Comparison of ENCODE assay signal across 8 cellular contexts in the genomic region with DNA sequence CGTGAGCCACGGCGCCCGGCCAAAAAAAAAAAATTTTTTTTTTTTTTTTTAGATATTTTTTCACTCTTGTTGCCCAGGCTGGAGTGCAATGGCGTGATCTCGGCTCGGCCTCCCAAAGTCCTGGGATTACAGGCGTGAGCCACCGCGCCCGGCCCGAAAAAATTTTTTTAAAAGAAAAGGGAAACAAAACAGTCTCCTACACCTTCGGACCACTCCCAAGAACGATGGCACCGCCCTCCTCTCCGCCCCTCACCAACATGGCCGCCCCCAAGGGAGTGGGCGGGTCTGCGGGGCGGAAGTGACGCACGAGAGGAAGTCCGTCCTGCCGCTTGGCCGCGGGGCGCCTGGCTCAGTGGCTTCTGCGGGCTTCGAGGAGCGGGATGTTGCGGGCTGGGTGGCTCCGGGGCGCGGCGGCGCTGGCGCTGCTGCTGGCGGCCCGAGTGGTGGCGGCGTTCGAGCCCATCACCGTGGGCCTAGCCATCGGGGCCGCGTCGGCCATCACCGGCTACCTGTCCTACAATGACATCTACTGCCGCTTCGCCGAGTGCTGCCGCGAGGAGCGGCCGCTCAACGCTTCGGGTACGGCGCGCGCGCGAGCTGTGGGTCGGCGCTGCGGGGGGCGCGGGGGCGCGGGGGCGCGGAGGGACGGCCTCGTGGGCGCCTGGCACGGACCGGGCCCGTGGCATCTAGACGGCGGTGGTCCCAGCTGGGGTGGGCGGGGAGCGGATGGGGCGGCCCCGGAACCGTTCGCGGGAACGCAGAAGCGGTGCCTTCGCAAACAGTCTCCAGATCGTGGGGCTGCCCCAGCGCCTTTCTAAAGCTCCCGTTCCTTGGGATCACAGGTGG. TPM values are rescaled to one million over a fixed set of nuclear protein-coding genes. Genes with fewer than 3 reads are reported as not detected.
DNase-seq lines count a peak whose midpoint lies in the region; ATAC-seq and TF ChIP-seq lines count a peak whose summit lies in the region.

A gene with protein sequence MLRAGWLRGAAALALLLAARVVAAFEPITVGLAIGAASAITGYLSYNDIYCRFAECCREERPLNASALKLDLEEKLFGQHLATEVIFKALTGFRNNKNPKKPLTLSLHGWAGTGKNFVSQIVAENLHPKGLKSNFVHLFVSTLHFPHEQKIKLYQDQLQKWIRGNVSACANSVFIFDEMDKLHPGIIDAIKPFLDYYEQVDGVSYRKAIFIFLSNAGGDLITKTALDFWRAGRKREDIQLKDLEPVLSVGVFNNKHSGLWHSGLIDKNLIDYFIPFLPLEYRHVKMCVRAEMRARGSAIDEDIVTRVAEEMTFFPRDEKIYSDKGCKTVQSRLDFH (plus strand): TSS at position 352 of the 846 bp plus-strand sequence. CDS start 29 bp downstream, at position 381.

- peak within 1 kb of the TSS; percentile 82 for H3K27ac Mint-ChIP-seq in activated naive CD8-positive, alpha-beta T cell treated with anti-CD3 and anti-CD28 coated beads, Interleukin-2, amount 50 U/mL, for 24 hours

- TF ChIP-seq CTCF in GM12865 (IDR thresholded peaks at IDR 0.05; ENCODE audit: insufficient read depth, low read depth, low read length, missing control alignments) (no peak), cardiac muscle cell (IDR thresholded peaks at IDR 0.05; ENCODE audit: low read depth, low read length) (no peak), parathyroid adenoma (IDR thresholded peaks at IDR 0.05) (no peak), tibial artery (IDR thresholded peaks at IDR 0.05) (peak in 1 of 2 experiments; percentile 19)

- no peak within 1 kb of the TSS for H3K9ac ChIP-seq in parathyroid adenoma

- no peaks in the 10 kb centered on the region for H3K79me2 ChIP-seq in parathyroid adenoma

- ATAC-seq in HG02763 (IDR thresholded peaks at IDR 0.05; ENCODE audit: unreplicated experiment), result peak; percentile 84
- peak; percentile 92 for ATAC-seq in activated naive CD8-positive, alpha-beta T cell treated with anti-CD3 and anti-CD28 coated beads, Interleukin-2, amount 50 U/mL, for 24 hours

- H2AFZ ChIP-seq in parathyroid adenoma, result peak within 1 kb of the TSS; percentile 85

- DNase-seq in GM12865 (ENCODE audit: low read depth), result peak; percentile 95
- DNase-seq in NCI-H1417 treated with DMSO at 0.1 percent for 48 hours (lab: John Stamatoyannopoulos, UW), result peak; percentile 74
- peak; percentile 86 for DNase-seq in SW480 (ENCODE audit: low spot score)
- DNase-seq in activated naive CD8-positive, alpha-beta T cell treated with anti-CD3 and anti-CD28 coated beads, Interleukin-2, amount 50 U/mL, for 24 hours, result peak; percentile 96
- peak; percentile 94 to 97 for DNase-seq in cardiac muscle cell (ENCODE audit: low read depth in 1 of 2, low spot score in 1 of 2)
- peak; percentile 94 to 97 for DNase-seq in tibial artery

- H3K9me3 ChIP-seq in cardiac muscle cell (ENCODE audit: low read depth) (no peaks in the 10 kb centered on the region), parathyroid adenoma (ENCODE audit: control insufficient read depth, low read length) (no peaks in the 10 kb centered on the region), tibial artery (no peaks in the 10 kb centered on the region)

- intact Hi-C loops in tibial artery (cut with DNase I; ENCODE audit: low total_unique reads), result no loop called here

- peaks cover 21% of the 10 kb centered on the region for H3K36me3 Mint-ChIP-seq in activated naive CD8-positive, alpha-beta T cell treated with anti-CD3 and anti-CD28 coated beads, Interleukin-2, amount 50 U/mL, for 24 hours (ENCODE audit: low read depth)

- H3K27me3 ChIP-seq in cardiac muscle cell (no peaks in the 10 kb centered on the region), parathyroid adenoma (ENCODE audit: control insufficient read depth, insufficient read depth, low read length) (no peaks in the 10 kb centered on the region), tibial artery (no peaks in the 10 kb centered on the region)

- peak within 1 kb of the TSS; percentile 64 for H3K4me2 ChIP-seq in parathyroid adenoma (ENCODE audit: low read length)

- no peaks in the 10 kb centered on the region for H3K9me3 Mint-ChIP-seq in activated naive CD8-positive, alpha-beta T cell treated with anti-CD3 and anti-CD28 coated beads, Interleukin-2, amount 50 U/mL, for 24 hours

- H3K27ac ChIP-seq in cardiac muscle cell, result peak within 1 kb of the TSS; percentile 11
- peak within 1 kb of the TSS; percentile 51 for H3K27ac ChIP-seq in parathyroid adenoma
- peak within 1 kb of the TSS; percentile 74 to 81 for H3K27ac ChIP-seq in tibial artery

- H3K4me3 ChIP-seq in GM12865 (ENCODE audit: low read depth, low read length) (peak within 1 kb of the TSS; percentile 91), cardiac muscle cell (peak within 1 kb of the TSS; percentile 89), parathyroid adenoma (ENCODE audit: low read depth, low read length) (peak within 1 kb of the TSS; percentile 79), tibial artery (peak within 1 kb of the TSS; percentile 68 to 87)

- H3K36me3 ChIP-seq in cardiac muscle cell, result no peaks in the 10 kb centered on the region
- H3K36me3 ChIP-seq in parathyroid adenoma (ENCODE audit: control insufficient read depth, insufficient read depth, low read length), result no peaks in the 10 kb centered on the region
- H3K36me3 ChIP-seq in tibial artery, result peaks cover 5 to 29% (median 14%) of the 10 kb centered on the region in 3 donors

- H3K4me1 ChIP-seq in cardiac muscle cell (ENCODE audit: low read depth) (no peaks in the 10 kb centered on the region), parathyroid adenoma (peaks cover 4% of the 10 kb centered on the region), tibial artery (peaks cover 0 to 15% (median 10%) of the 10 kb centered on the region in 4 donors)

- peak within 1 kb of the TSS; percentile 86 for H3K4me3 Mint-ChIP-seq in activated naive CD8-positive, alpha-beta T cell treated with anti-CD3 and anti-CD28 coated beads, Interleukin-2, amount 50 U/mL, for 24 hours

- H3K4me1 Mint-ChIP-seq in activated naive CD8-positive, alpha-beta T cell treated with anti-CD3 and anti-CD28 coated beads, Interleukin-2, amount 50 U/mL, for 24 hours, result peaks cover 24% of the 10 kb centered on the region

- no peaks in the 10 kb centered on the region for H3K27me3 Mint-ChIP-seq in activated naive CD8-positive, alpha-beta T cell treated with anti-CD3 and anti-CD28 coated beads, Interleukin-2, amount 50 U/mL, for 24 hours

RNA-seq across cellular contexts. Expression of the gene that starts here (rescaled TPM):
- total RNA-seq in cardiac muscle cell, result 15.5 and 18.0 TPM in 2 replicates
- 12.7 and 16.4 TPM in 2 replicates for polyA plus RNA-seq in cardiac muscle cell

Comparison
In these comparisons a context has a peak if more than half of its experiments do, and no peak if none do; other contexts are left out.
1. Peak in every context shown above with its lines: DNase-seq, ATAC-seq, H3K4me3 ChIP-seq and H3K27ac ChIP-seq.
2. H3K27ac ChIP-seq: peak in every context shown above with its lines; median percentile 78 in tibial artery; 51 in parathyroid adenoma; 11 in cardiac muscle cell.